2 cellular contexts compared by ENCODE assay signal in genomic region chr11:65504671-65505433, GRCh38.
TF ChIP-seq lines count a peak whose summit lies in the region.

No MANE protein-coding gene starts in this region.

TF ChIP-seq in A549, 52 proteins besides CTCF, POLR2A, EP300 and RAD21 (continued from another document):
- TF ChIP-seq, protein P1, sequence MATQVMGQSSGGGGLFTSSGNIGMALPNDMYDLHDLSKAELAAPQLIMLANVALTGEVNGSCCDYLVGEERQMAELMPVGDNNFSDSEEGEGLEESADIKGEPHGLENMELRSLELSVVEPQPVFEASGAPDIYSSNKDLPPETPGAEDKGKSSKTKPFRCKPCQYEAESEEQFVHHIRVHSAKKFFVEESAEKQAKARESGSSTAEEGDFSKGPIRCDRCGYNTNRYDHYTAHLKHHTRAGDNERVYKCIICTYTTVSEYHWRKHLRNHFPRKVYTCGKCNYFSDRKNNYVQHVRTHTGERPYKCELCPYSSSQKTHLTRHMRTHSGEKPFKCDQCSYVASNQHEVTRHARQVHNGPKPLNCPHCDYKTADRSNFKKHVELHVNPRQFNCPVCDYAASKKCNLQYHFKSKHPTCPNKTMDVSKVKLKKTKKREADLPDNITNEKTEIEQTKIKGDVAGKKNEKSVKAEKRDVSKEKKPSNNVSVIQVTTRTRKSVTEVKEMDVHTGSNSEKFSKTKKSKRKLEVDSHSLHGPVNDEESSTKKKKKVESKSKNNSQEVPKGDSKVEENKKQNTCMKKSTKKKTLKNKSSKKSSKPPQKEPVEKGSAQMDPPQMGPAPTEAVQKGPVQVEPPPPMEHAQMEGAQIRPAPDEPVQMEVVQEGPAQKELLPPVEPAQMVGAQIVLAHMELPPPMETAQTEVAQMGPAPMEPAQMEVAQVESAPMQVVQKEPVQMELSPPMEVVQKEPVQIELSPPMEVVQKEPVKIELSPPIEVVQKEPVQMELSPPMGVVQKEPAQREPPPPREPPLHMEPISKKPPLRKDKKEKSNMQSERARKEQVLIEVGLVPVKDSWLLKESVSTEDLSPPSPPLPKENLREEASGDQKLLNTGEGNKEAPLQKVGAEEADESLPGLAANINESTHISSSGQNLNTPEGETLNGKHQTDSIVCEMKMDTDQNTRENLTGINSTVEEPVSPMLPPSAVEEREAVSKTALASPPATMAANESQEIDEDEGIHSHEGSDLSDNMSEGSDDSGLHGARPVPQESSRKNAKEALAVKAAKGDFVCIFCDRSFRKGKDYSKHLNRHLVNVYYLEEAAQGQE (IDR thresholded peaks at IDR 0.05), result no peak; the same call in 1 of the 2 replicates
- no peak for TF ChIP-seq EHMT2 (IDR thresholded peaks at IDR 0.05; ENCODE audit: low read depth)
- no peak for TF ChIP-seq NPAS2 (CRISPR knock-in tag; IDR thresholded peaks at IDR 0.05; ENCODE audit: borderline replicate concordance)
- no peak for TF ChIP-seq HEYL (CRISPR knock-in tag; IDR thresholded peaks at IDR 0.05)
- no peak for TF ChIP-seq ESRRA (IDR thresholded peaks at IDR 0.05; ENCODE audit: borderline replicate concordance, low read length)
- TF ChIP-seq GATA3 (IDR thresholded peaks at IDR 0.05; ENCODE audit: borderline replicate concordance), result no peak
- no peak for TF ChIP-seq KDM5A (IDR thresholded peaks at IDR 0.05)
- 0 out of 2 replicates have a peak, but pooled peaks have one; percentile 28 for TF ChIP-seq MAX (IDR thresholded peaks at IDR 0.05)
- TF ChIP-seq, protein P2, sequence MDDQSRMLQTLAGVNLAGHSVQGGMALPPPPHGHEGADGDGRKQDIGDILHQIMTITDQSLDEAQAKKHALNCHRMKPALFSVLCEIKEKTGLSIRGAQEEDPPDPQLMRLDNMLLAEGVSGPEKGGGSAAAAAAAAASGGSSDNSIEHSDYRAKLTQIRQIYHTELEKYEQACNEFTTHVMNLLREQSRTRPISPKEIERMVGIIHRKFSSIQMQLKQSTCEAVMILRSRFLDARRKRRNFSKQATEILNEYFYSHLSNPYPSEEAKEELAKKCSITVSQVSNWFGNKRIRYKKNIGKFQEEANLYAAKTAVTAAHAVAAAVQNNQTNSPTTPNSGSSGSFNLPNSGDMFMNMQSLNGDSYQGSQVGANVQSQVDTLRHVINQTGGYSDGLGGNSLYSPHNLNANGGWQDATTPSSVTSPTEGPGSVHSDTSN (IDR thresholded peaks at IDR 0.05), result no peak
- TF ChIP-seq BHLHE40 (IDR thresholded peaks at IDR 0.05; ENCODE audit: low read depth, low read length), result no peak
- peak; percentile 97 for TF ChIP-seq HOXA7 (CRISPR knock-in tag; IDR thresholded peaks at IDR 0.05)
- peak; percentile 95 for TF ChIP-seq TFCP2L1 (CRISPR knock-in tag; IDR thresholded peaks at IDR 0.05)
- TF ChIP-seq KDM1A (IDR thresholded peaks at IDR 0.05; ENCODE audit: low read depth), result no peak
- TF ChIP-seq, protein P3, sequence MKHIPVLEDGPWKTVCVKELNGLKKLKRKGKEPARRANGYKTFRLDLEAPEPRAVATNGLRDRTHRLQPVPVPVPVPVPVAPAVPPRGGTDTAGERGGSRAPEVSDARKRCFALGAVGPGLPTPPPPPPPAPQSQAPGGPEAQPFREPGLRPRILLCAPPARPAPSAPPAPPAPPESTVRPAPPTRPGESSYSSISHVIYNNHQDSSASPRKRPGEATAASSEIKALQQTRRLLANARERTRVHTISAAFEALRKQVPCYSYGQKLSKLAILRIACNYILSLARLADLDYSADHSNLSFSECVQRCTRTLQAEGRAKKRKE (CRISPR knock-in tag; IDR thresholded peaks at IDR 0.05; ENCODE audit: low read depth), result peak; percentile 85
- TF ChIP-seq RARB (CRISPR knock-in tag; IDR thresholded peaks at IDR 0.05), result peak; percentile 87
- TF ChIP-seq MYC (IDR thresholded peaks at IDR 0.05; ENCODE audit: borderline replicate concordance, low read length), result no peak
- TF ChIP-seq POLR2AphosphoS2 (conservative IDR thresholded peaks at IDR 0.05; ENCODE audit: low read length), result peak; percentile 87
- TF ChIP-seq CHD2 (IDR thresholded peaks at IDR 0.05; ENCODE audit: low read length, partially characterized antibody), result no peak
- TF ChIP-seq FOXS1 (CRISPR knock-in tag; IDR thresholded peaks at IDR 0.05), result no peak
- no peak for TF ChIP-seq CBX8 (IDR thresholded peaks at IDR 0.05)
- TF ChIP-seq FOSL2 (IDR thresholded peaks at IDR 0.05), result no peak
- no peak; the same call in 1 of the 2 replicates for TF ChIP-seq FOSL2 (CRISPR knock-in tag; IDR thresholded peaks at IDR 0.05)
- no peak for TF ChIP-seq CBX2 (IDR thresholded peaks at IDR 0.05; ENCODE audit: borderline replicate concordance, low read depth)

TF ChIP-seq in K562, 482 proteins besides CTCF, POLR2A, EP300 and RAD21 (continued from another document and continues in another):
- TF ChIP-seq SUPT5H (IDR thresholded peaks at IDR 0.05), result peak; percentile 37; the same call in 1 of the 2 replicates
- peak; percentile 41; the same call in 1 of the 2 replicates for TF ChIP-seq ZNF431 (CRISPR knock-in tag; IDR thresholded peaks at IDR 0.05)
- peak; percentile 92 for TF ChIP-seq HBP1 (CRISPR knock-in tag; IDR thresholded peaks at IDR 0.05)
- TF ChIP-seq MYC (IDR thresholded peaks at IDR 0.05; ENCODE audit: low read depth, low read length), result no peak
- 0 out of 2 replicates have a peak, but pooled peaks have one; percentile 31 for TF ChIP-seq MYC (CRISPR knock-in tag; IDR thresholded peaks at IDR 0.05; ENCODE audit: borderline replicate concordance, low read depth)
- TF ChIP-seq LCOR (CRISPR knock-in tag; IDR thresholded peaks at IDR 0.05), result 0 out of 2 replicates have a peak, but pooled peaks have one; percentile 0
- 0 out of 2 replicates have a peak, but pooled peaks have one; percentile 11 for TF ChIP-seq NR1H2 (CRISPR knock-in tag; IDR thresholded peaks at IDR 0.05)
- TF ChIP-seq BDP1 (IDR thresholded peaks at IDR 0.05; ENCODE audit: insufficient read depth, insufficient read length), result no peak
- TF ChIP-seq FOXK2 (conservative IDR thresholded peaks at IDR 0.05 in 1 of 2, IDR thresholded peaks at IDR 0.05 in 1 of 2; ENCODE audit: low read depth in 2 of 2), result no peak
- TF ChIP-seq ADNP (tag; IDR thresholded peaks at IDR 0.05), result no peak
- TF ChIP-seq MEF2A (IDR thresholded peaks at IDR 0.05; ENCODE audit: control insufficient read depth, low read depth, low read length), result peak; percentile 1; the same call in 1 of the 2 replicates
- TF ChIP-seq, protein P4, sequence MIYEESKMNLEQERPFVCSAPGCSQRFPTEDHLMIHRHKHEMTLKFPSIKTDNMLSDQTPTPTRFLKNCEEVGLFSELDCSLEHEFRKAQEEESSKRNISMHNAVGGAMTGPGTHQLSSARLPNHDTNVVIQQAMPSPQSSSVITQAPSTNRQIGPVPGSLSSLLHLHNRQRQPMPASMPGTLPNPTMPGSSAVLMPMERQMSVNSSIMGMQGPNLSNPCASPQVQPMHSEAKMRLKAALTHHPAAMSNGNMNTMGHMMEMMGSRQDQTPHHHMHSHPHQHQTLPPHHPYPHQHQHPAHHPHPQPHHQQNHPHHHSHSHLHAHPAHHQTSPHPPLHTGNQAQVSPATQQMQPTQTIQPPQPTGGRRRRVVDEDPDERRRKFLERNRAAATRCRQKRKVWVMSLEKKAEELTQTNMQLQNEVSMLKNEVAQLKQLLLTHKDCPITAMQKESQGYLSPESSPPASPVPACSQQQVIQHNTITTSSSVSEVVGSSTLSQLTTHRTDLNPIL (CRISPR knock-in tag; IDR thresholded peaks at IDR 0.05), result peak; percentile 20; the same call in 1 of the 2 replicates
- peak; percentile 19 for TF ChIP-seq SIRT6 (IDR thresholded peaks at IDR 0.05; ENCODE audit: low read depth, low read length)
- no peak for TF ChIP-seq E2F8 (IDR thresholded peaks at IDR 0.05; ENCODE audit: low read depth, partially characterized antibody)
- peak; percentile 2; the same call in 1 of the 2 replicates for TF ChIP-seq MAFF (IDR thresholded peaks at IDR 0.05; ENCODE audit: low read length)
- TF ChIP-seq GATAD2B (IDR thresholded peaks at IDR 0.05; ENCODE audit: borderline replicate concordance), result peak; percentile 39; the same call in 1 of the 2 replicates
- peak in 1 of 2 experiments; percentile 87; a peak in 3 of 4 replicates for TF ChIP-seq TEAD1 (CRISPR knock-in tag; IDR thresholded peaks at IDR 0.05)
- peak; percentile 74; the same call in 1 of the 2 replicates for TF ChIP-seq ZNF253 (CRISPR knock-in tag; conservative IDR thresholded peaks at IDR 0.05)
- TF ChIP-seq, protein P5, sequence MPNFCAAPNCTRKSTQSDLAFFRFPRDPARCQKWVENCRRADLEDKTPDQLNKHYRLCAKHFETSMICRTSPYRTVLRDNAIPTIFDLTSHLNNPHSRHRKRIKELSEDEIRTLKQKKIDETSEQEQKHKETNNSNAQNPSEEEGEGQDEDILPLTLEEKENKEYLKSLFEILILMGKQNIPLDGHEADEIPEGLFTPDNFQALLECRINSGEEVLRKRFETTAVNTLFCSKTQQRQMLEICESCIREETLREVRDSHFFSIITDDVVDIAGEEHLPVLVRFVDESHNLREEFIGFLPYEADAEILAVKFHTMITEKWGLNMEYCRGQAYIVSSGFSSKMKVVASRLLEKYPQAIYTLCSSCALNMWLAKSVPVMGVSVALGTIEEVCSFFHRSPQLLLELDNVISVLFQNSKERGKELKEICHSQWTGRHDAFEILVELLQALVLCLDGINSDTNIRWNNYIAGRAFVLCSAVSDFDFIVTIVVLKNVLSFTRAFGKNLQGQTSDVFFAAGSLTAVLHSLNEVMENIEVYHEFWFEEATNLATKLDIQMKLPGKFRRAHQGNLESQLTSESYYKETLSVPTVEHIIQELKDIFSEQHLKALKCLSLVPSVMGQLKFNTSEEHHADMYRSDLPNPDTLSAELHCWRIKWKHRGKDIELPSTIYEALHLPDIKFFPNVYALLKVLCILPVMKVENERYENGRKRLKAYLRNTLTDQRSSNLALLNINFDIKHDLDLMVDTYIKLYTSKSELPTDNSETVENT (CRISPR knock-in tag; IDR thresholded peaks at IDR 0.05), result peak; percentile 90
- peak; percentile 96 for TF ChIP-seq FUS (optimal IDR thresholded peaks at IDR 0.05; ENCODE audit: low read depth, low read length)
- TF ChIP-seq, protein P6, sequence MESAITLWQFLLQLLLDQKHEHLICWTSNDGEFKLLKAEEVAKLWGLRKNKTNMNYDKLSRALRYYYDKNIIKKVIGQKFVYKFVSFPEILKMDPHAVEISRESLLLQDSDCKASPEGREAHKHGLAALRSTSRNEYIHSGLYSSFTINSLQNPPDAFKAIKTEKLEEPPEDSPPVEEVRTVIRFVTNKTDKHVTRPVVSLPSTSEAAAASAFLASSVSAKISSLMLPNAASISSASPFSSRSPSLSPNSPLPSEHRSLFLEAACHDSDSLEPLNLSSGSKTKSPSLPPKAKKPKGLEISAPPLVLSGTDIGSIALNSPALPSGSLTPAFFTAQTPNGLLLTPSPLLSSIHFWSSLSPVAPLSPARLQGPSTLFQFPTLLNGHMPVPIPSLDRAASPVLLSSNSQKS (CRISPR knock-in tag; IDR thresholded peaks at IDR 0.05), result 0 out of 2 replicates have a peak, but pooled peaks have one; percentile 8
- 0 out of 2 replicates have a peak, but pooled peaks have one; percentile 4 for TF ChIP-seq STAT5A (IDR thresholded peaks at IDR 0.05; ENCODE audit: borderline replicate concordance, low read length)
- TF ChIP-seq TSC22D4 (tag; IDR thresholded peaks at IDR 0.05), result no peak
- TF ChIP-seq MAFK (IDR thresholded peaks at IDR 0.05; ENCODE audit: low read length), result 0 out of 2 replicates have a peak, but pooled peaks have one; percentile 4
- peak; percentile 28; the same call in 1 of the 2 replicates for TF ChIP-seq ERF (CRISPR knock-in tag; IDR thresholded peaks at IDR 0.05)
- no peak; the same call in 1 of the 2 replicates for TF ChIP-seq POLR2H (tag; IDR thresholded peaks at IDR 0.05; ENCODE audit: low read depth)
- TF ChIP-seq NCOA6 (IDR thresholded peaks at IDR 0.05), result peak; percentile 13; the same call in 1 of the 2 replicates
- TF ChIP-seq HNRNPL (IDR thresholded peaks at IDR 0.05; ENCODE audit: low read depth, low read length), result peak; percentile 79; the same call in 1 of the 2 replicates
- peak; percentile 33 for TF ChIP-seq CHD1 (IDR thresholded peaks at IDR 0.05; ENCODE audit: low read length)
- TF ChIP-seq, protein P7, sequence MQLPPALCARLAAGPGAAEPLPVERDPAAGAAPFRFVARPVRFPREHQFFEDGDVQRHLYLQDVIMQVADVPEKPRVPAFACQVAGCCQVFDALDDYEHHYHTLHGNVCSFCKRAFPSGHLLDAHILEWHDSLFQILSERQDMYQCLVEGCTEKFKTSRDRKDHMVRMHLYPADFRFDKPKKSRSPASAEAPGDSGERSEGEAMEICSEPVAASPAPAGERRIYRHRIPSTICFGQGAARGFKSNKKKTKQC (CRISPR knock-in tag; IDR thresholded peaks at IDR 0.05), result no peak
- TF ChIP-seq POLR3A (IDR thresholded peaks at IDR 0.05; ENCODE audit: borderline replicate concordance, extremely low read depth, insufficient read depth, insufficient read length), result no peak
- no peak for TF ChIP-seq ZBTB34 (CRISPR knock-in tag; IDR thresholded peaks at IDR 0.05)
- TF ChIP-seq TCF7L2 (IDR thresholded peaks at IDR 0.05; ENCODE audit: low read depth, low read length), result no peak
- TF ChIP-seq ZNF717 (CRISPR knock-in tag; IDR thresholded peaks at IDR 0.05), result peak; percentile 57; the same call in 1 of the 2 replicates
